15 cellular contexts compared by ENCODE assay signal in genomic region chr2:172439509-172439860, GRCh38. TPM values are rescaled to one million over a fixed set of nuclear protein-coding genes. Genes with fewer than 3 reads are reported as not detected.
DNase-seq lines count a peak whose midpoint lies in the region; ATAC-seq and TF ChIP-seq lines count a peak whose summit lies in the region.
"Had no signal": no experiment of that assay in that cellular context is flagged by ENCODE, and none has a peak within 500 bp of the region (broad histone marks: within the 10 kb centered on the region; RNA-seq: fewer than 3 reads in every experiment).

No MANE protein-coding gene starts in this region.

- in situ Hi-C loops in gastrocnemius medialis (cut with MboI; ENCODE audit: low sequenced_read_pairs in 4 of 4), result no loop called here

- no peaks in the 10 kb centered on the region for H3K36me3 ChIP-seq in Peyer's patch
- no peaks in the 10 kb centered on the region for H3K36me3 ChIP-seq in esophagus (ENCODE audit: control insufficient read depth in 2 of 2, insufficient read depth in 2 of 2, low read length in 1 of 2)
- no peaks in the 10 kb centered on the region for H3K36me3 ChIP-seq in skeletal muscle satellite cell (ENCODE audit: insufficient read depth, low read length)
- no peaks in the 10 kb centered on the region for H3K36me3 ChIP-seq in gastrocnemius medialis
- H3K36me3 ChIP-seq: right lobe of liver, vagina had no signal

- TF ChIP-seq CTCF in Calu3 (IDR thresholded peaks at IDR 0.05; ENCODE audit: unreplicated experiment) (no peak), Peyer's patch (IDR thresholded peaks at IDR 0.05) (no peak), gastrocnemius medialis (IDR thresholded peaks at IDR 0.05 in 4 of 5, conservative IDR thresholded peaks at IDR 0.05 in 1 of 5) (no peak)

- DNase-seq in Calu3, result peak; percentile 22
- DNase-seq in Peyer's patch, result no peak
- no peak for DNase-seq in epidermal melanocyte (ENCODE audit: insufficient read length, low spot score)
- no peak for DNase-seq in gastrocnemius medialis
- DNase-seq: activated CD4-positive, alpha-beta T cell treated with anti-CD3 and anti-CD28 coated beads, Interleukin-2, amount 10 ng/mL, durations not matched to agents 24 days and 14 days; activated CD8-positive, alpha-beta memory T cell treated with anti-CD3 and anti-CD28 coated beads, Interleukin-2, amount 50 U/mL, for 48 hours; anterior cingulate cortex; cerebellar nuclear complex; NCI-H69; right lobe of liver; stimulated activated CD4-positive, alpha-beta T cell treated with anti-CD3 and anti-CD28 coated beads, Interleukin-1b, Interleukin-23, amount 100 ng/mL, for 48 hours had no signal

- H3K4me3 ChIP-seq in Peyer's patch (no peak overlapping the region), esophagus (ENCODE audit: low read depth in 1 of 2, low read length in 2 of 2) (no peak overlapping the region), skeletal muscle satellite cell (ENCODE audit: low read length) (no peak overlapping the region), gastrocnemius medialis (no peak overlapping the region)
- H3K4me3 ChIP-seq: right lobe of liver, vagina had no signal

- CTCF ChIA-PET in Calu3 (lab: Charles Lee), result interaction anchor here (0.5 to 5.9 kb wide), 6 partner anchors 8 to 947 kb away, joined by 3 to 106 read pairs (median 4); partner anchors contain the start of gene ITGA6

- H3K36me3 Mint-ChIP-seq in Calu3 (ENCODE audit: insufficient read depth, unreplicated experiment), result peaks cover 49% of the 10 kb centered on the region

- peaks cover 0 to 66% (median 10%) of the 10 kb centered on the region in 4 donors for H3K4me1 ChIP-seq in Peyer's patch
- H3K4me1 ChIP-seq in esophagus (ENCODE audit: control insufficient read depth in 2 of 2, insufficient read depth in 2 of 2, low read length in 1 of 2), result peaks cover 4 to 7% of the 10 kb centered on the region in 2 donors
- H3K4me1 ChIP-seq in skeletal muscle satellite cell (ENCODE audit: control insufficient read depth, insufficient read depth, low read length), result peaks cover 40% of the 10 kb centered on the region
- H3K4me1 ChIP-seq in gastrocnemius medialis, result peaks cover 50 to 74% of the 10 kb centered on the region in 2 donors

- ATAC-seq in GM18517 (IDR thresholded peaks at IDR 0.05; ENCODE audit: unreplicated experiment) (no peak), gastrocnemius medialis (no peak)

- H3K27me3 Mint-ChIP-seq in Calu3 (ENCODE audit: unreplicated experiment), result no peaks in the 10 kb centered on the region

- no peak overlapping the region for H3K4me3 Mint-ChIP-seq in Calu3 (ENCODE audit: low read depth, unreplicated experiment)

- no peak overlapping the region for H3K27ac Mint-ChIP-seq in Calu3 (ENCODE audit: unreplicated experiment)
- H3K27ac Mint-ChIP-seq: activated CD4-positive, alpha-beta T cell treated with anti-CD3 and anti-CD28 coated beads, Interleukin-2, amount 10 ng/mL, durations not matched to agents 24 days and 14 days had no signal

- no peak for TF ChIP-seq POLR2A in Peyer's patch (IDR thresholded peaks at IDR 0.05)
- TF ChIP-seq POLR2A in gastrocnemius medialis (IDR thresholded peaks at IDR 0.05), result no peak

- H3K9me3 ChIP-seq in Peyer's patch (no peaks in the 10 kb centered on the region), esophagus (ENCODE audit: control insufficient read depth in 2 of 2, insufficient read depth in 1 of 2, low read depth in 1 of 2, low read length in 1 of 2) (no peaks in the 10 kb centered on the region), skeletal muscle satellite cell (replicated peaks; ENCODE audit: low read length) (no peaks in the 10 kb centered on the region), gastrocnemius medialis (no peaks in the 10 kb centered on the region)
- H3K9me3 ChIP-seq: right lobe of liver, vagina had no signal

- WGBS in esophagus, 2 donors, result 88% methylated on average over 2 of the region's 2 CpGs

- peaks cover 28% of the 10 kb centered on the region for H3K4me1 Mint-ChIP-seq in Calu3 (ENCODE audit: low read depth, unreplicated experiment)

- H3K4me2 ChIP-seq in skeletal muscle satellite cell (ENCODE audit: low read length), result peak overlapping the region; percentile 64

- no peaks in the 10 kb centered on the region for H3K27me3 ChIP-seq in Peyer's patch
- H3K27me3 ChIP-seq in esophagus (ENCODE audit: control insufficient read depth in 1 of 2, insufficient read depth in 2 of 2, low read length in 2 of 2), result no peaks in the 10 kb centered on the region
- no peaks in the 10 kb centered on the region for H3K27me3 ChIP-seq in skeletal muscle satellite cell (ENCODE audit: control insufficient read depth, insufficient read depth, low read length)
- no peaks in the 10 kb centered on the region for H3K27me3 ChIP-seq in gastrocnemius medialis
- H3K27me3 ChIP-seq: right lobe of liver, vagina had no signal

- no peak overlapping the region for H3K9ac ChIP-seq in skeletal muscle satellite cell (ENCODE audit: low read depth, low read length)

- intact Hi-C loops in Calu3 (cut with micrococcal nuclease; ENCODE audit: unreplicated experiment) (no loop called here), gastrocnemius medialis (cut with DNase I; ENCODE audit: low total_unique reads) (no loop called here)

- H3K27ac ChIP-seq in Peyer's patch (peak overlapping the region in 3 of 4 donors; percentile 75 to 85 (median 84)), esophagus (ENCODE audit: low read depth in 2 of 2, low read length in 1 of 2) (peak overlapping the region; percentile 57 to 86), gastrocnemius medialis (peak overlapping the region in 1 of 4 donors; percentile 8)
- H3K27ac ChIP-seq: right lobe of liver, vagina had no signal

- TSS peak; percentile 2 for BruUV-seq in Calu3 (replicated peaks; lab: Mats Ljungman, UMichigan)

- no peaks in the 10 kb centered on the region for H3K9me3 Mint-ChIP-seq in Calu3 (ENCODE audit: low read depth, unreplicated experiment)
- H3K9me3 Mint-ChIP-seq: activated CD4-positive, alpha-beta T cell treated with anti-CD3 and anti-CD28 coated beads, Interleukin-2, amount 10 ng/mL, durations not matched to agents 24 days and 14 days had no signal

RNA-seq across cellular contexts. Expression of gene ITGA6, which starts 12.1 kb away (rescaled TPM):
- total RNA-seq in Calu3 (2022) (242 and 270 TPM in 2 replicates), Peyer's patch (100 to 1,000 TPM; 201 to 357 (median 225) TPM), gastrocnemius medialis (10 to 100 TPM; 22.5 to 40.6 (median 29.2) TPM)
- 10 to 100 TPM in 1 of 2 donors, 1 to 10 TPM in 1; 9.9 to 18.5 TPM for polyA plus RNA-seq in esophagus
- 3.3 and 31.9 TPM in 2 replicates for total RNA-seq in skeletal muscle satellite cell (2012; rRNA removed)
